Comparison of ENCODE assay signal across 16 cellular contexts in genomic region chr1:198619375-198620140, GRCh38. TPM values are rescaled to one million over a fixed set of nuclear protein-coding genes. Genes with fewer than 3 reads are reported as not detected.
DNase-seq lines count a peak whose midpoint lies in the region; ATAC-seq, FAIRE-seq and TF ChIP-seq lines count a peak whose summit lies in the region.
"Had no signal": no experiment of that assay in that cellular context is flagged by ENCODE, and none has a peak within 500 bp of the region (broad histone marks: within the 10 kb centered on the region; RNA-seq: fewer than 3 reads in every experiment).

No MANE protein-coding gene starts in this region.

- no peak for DNase-seq in activated T-cell treated with anti-CD3 and anti-CD28 coated beads, Interleukin-2, amount 50 U/mL, for 24 hours
- DNase-seq in activated T-cell treated with anti-CD3 and anti-CD28 coated beads, Interleukin-2, amount 50 U/mL, for 48 hours, result no peak
- DNase-seq in Peyer's patch (no peak), astrocyte (ENCODE audit: low read depth) (no peak), NCI-H524 (lab: John Stamatoyannopoulos, UW) (no peak), putamen (ENCODE audit: low spot score) (no peak), NCI-H446 (lab: John Stamatoyannopoulos, UW) (no peak)
- no peak for DNase-seq in stimulated activated naive B cell treated with anti-CD40 and anti-IgM and Interleukin-4, amounts not matched to agents 10 μg/mL and 1 μg/mL and 100 μg/mL, for 72 hours
- DNase-seq: ACHN; activated CD8-positive, alpha-beta memory T cell treated with anti-CD3 and anti-CD28 coated beads, Interleukin-2, amount 50 U/mL, for 4 hours; body of pancreas; DMS53; foreskin fibroblast; NCI-H526 treated with DMSO at 0.1 percent for 48 hours; T1000 had no signal

- H3K27me3 ChIP-seq in Peyer's patch (no peaks in the 10 kb centered on the region), astrocyte (ENCODE audit: insufficient read depth, low read length) (no peaks in the 10 kb centered on the region)
- H3K27me3 ChIP-seq: body of pancreas had no signal

- H3K4me3 ChIP-seq in Peyer's patch (no peak overlapping the region), astrocyte (ENCODE audit: insufficient read depth, low read depth, low read length) (no peak overlapping the region)
- H3K4me3 ChIP-seq: body of pancreas had no signal

- peak overlapping the region; percentile 97 for H3K27ac Mint-ChIP-seq in activated T-cell treated with anti-CD3 and anti-CD28 coated beads, Interleukin-2, amount 50 U/mL, for 24 hours
- H3K27ac Mint-ChIP-seq in astrocyte (ENCODE audit: unreplicated experiment), result peak overlapping the region; percentile 23
- peak overlapping the region; percentile 52 for H3K27ac Mint-ChIP-seq in stimulated activated naive B cell treated with anti-CD40 and anti-IgM and Interleukin-4, amounts not matched to agents 10 μg/mL and 1 μg/mL and 100 μg/mL, for 72 hours

- no peaks in the 10 kb centered on the region for H4K20me1 ChIP-seq in astrocyte (ENCODE audit: insufficient read depth, low read length)

- peak overlapping the region; percentile 67 for H3K4me3 Mint-ChIP-seq in activated T-cell treated with anti-CD3 and anti-CD28 coated beads, Interleukin-2, amount 50 U/mL, for 24 hours
- no peak overlapping the region for H3K4me3 Mint-ChIP-seq in astrocyte (ENCODE audit: unreplicated experiment)
- H3K4me3 Mint-ChIP-seq in stimulated activated naive B cell treated with anti-CD40 and anti-IgM and Interleukin-4, amounts not matched to agents 10 μg/mL and 1 μg/mL and 100 μg/mL, for 72 hours, result peak overlapping the region in 1 of 2 donors; percentile 5

- no peaks in the 10 kb centered on the region for H3K27me3 Mint-ChIP-seq in activated T-cell treated with anti-CD3 and anti-CD28 coated beads, Interleukin-2, amount 50 U/mL, for 24 hours
- H3K27me3 Mint-ChIP-seq in astrocyte (ENCODE audit: low read depth, unreplicated experiment), result no peaks in the 10 kb centered on the region
- no peaks in the 10 kb centered on the region for H3K27me3 Mint-ChIP-seq in stimulated activated naive B cell treated with anti-CD40 and anti-IgM and Interleukin-4, amounts not matched to agents 10 μg/mL and 1 μg/mL and 100 μg/mL, for 72 hours

- H3K4me1 ChIP-seq in Peyer's patch, result peaks cover 0 to 16% (median 2%) of the 10 kb centered on the region in 4 donors
- H3K4me1 ChIP-seq in astrocyte (ENCODE audit: insufficient read depth, low read length), result no peaks in the 10 kb centered on the region
- H3K4me1 ChIP-seq: body of pancreas had no signal

- H3K9ac ChIP-seq in astrocyte (ENCODE audit: low read length), result no peak overlapping the region

- H3K4me1 Mint-ChIP-seq in activated T-cell treated with anti-CD3 and anti-CD28 coated beads, Interleukin-2, amount 50 U/mL, for 24 hours (ENCODE audit: low read depth), result peaks cover 89% of the 10 kb centered on the region
- H3K4me1 Mint-ChIP-seq in astrocyte (ENCODE audit: low read depth, unreplicated experiment), result no peaks in the 10 kb centered on the region
- peaks cover 36 to 80% of the 10 kb centered on the region in 2 donors for H3K4me1 Mint-ChIP-seq in stimulated activated naive B cell treated with anti-CD40 and anti-IgM and Interleukin-4, amounts not matched to agents 10 μg/mL and 1 μg/mL and 100 μg/mL, for 72 hours

- FAIRE-seq in astrocyte (lab: Jason Lieb, UNC), result no peak

- ATAC-seq in stimulated activated naive B cell treated with anti-CD40 and anti-IgM and Interleukin-4, amounts not matched to agents 10 μg/mL and 1 μg/mL and 100 μg/mL, for 72 hours (replicated peaks), result no peak
- ATAC-seq: body of pancreas had no signal

- H3K36me3 Mint-ChIP-seq in activated T-cell treated with anti-CD3 and anti-CD28 coated beads, Interleukin-2, amount 50 U/mL, for 24 hours (ENCODE audit: low read depth), result peaks cover 2% of the 10 kb centered on the region
- no peaks in the 10 kb centered on the region for H3K36me3 Mint-ChIP-seq in astrocyte (ENCODE audit: low read depth, unreplicated experiment)
- H3K36me3 Mint-ChIP-seq in stimulated activated naive B cell treated with anti-CD40 and anti-IgM and Interleukin-4, amounts not matched to agents 10 μg/mL and 1 μg/mL and 100 μg/mL, for 72 hours, result peaks cover 0 to 3% of the 10 kb centered on the region in 2 donors

- H3K27ac ChIP-seq in Peyer's patch, result peak overlapping the region; percentile 66 to 84 (median 70)
- H3K27ac ChIP-seq in astrocyte (ENCODE audit: low read depth, low read length), result no peak overlapping the region
- H3K27ac ChIP-seq: body of pancreas had no signal

- TF ChIP-seq POLR2A in Peyer's patch (IDR thresholded peaks at IDR 0.05), result no peak

- TF ChIP-seq CTCF in Peyer's patch (IDR thresholded peaks at IDR 0.05), result no peak
- no peak for TF ChIP-seq CTCF in astrocyte (IDR thresholded peaks at IDR 0.05; ENCODE audit: insufficient read depth, low read depth, low read length)

- H3K9me3 ChIP-seq in Peyer's patch (no peaks in the 10 kb centered on the region), astrocyte (ENCODE audit: insufficient read depth, low read depth, low read length) (no peaks in the 10 kb centered on the region)
- H3K9me3 ChIP-seq: body of pancreas had no signal

- H3K36me3 ChIP-seq in Peyer's patch (no peaks in the 10 kb centered on the region), astrocyte (ENCODE audit: insufficient read depth, low read length) (no peaks in the 10 kb centered on the region)

- H3K4me2 ChIP-seq in astrocyte (ENCODE audit: low read length), result no peak overlapping the region

- H3K9me3 Mint-ChIP-seq in activated T-cell treated with anti-CD3 and anti-CD28 coated beads, Interleukin-2, amount 50 U/mL, for 24 hours, result no peaks in the 10 kb centered on the region
- no peaks in the 10 kb centered on the region for H3K9me3 Mint-ChIP-seq in astrocyte (ENCODE audit: unreplicated experiment)
- peaks cover 0 to 1% of the 10 kb centered on the region in 2 donors for H3K9me3 Mint-ChIP-seq in stimulated activated naive B cell treated with anti-CD40 and anti-IgM and Interleukin-4, amounts not matched to agents 10 μg/mL and 1 μg/mL and 100 μg/mL, for 72 hours

- no peaks in the 10 kb centered on the region for H3K79me2 ChIP-seq in astrocyte (ENCODE audit: insufficient read depth, low read length)

- no peak overlapping the region for H2AFZ ChIP-seq in astrocyte (ENCODE audit: low read depth, low read length)

RNA-seq across cellular contexts. Expression of gene PTPRC, which starts 19.3 kb away (rescaled TPM):
- total RNA-seq in Peyer's patch (100 to 1,000 TPM in 1 of 4 donors, 10 to 100 TPM in 3; 13.3 to 127 (median 22.1) TPM), astrocyte (0.20 TPM in 1 of 2 replicates, not detected in the other)
- total RNA-seq: lung microvascular endothelial cell had no signal

Comparison
In these comparisons a context has a peak if more than half of its experiments do, and no peak if none do; other contexts are left out.
1. H3K27ac Mint-ChIP-seq: peak in every context shown above with its lines; median percentile 97 in activated T-cell treated with anti-CD3 and anti-CD28 coated beads, Interleukin-2, amount 50 U/mL, for 24 hours; 52 in stimulated activated naive B cell treated with anti-CD40 and anti-IgM and Interleukin-4, amounts not matched to agents 10 μg/mL and 1 μg/mL and 100 μg/mL, for 72 hours; 23 in astrocyte.
2. RNA of gene PTPRC, which starts 19.3 kb away (total RNA-seq): 13.3 to 127 TPM in Peyer's patch; 0.20 TPM in astrocyte; every median in the first group is over 10 times any median in the second.